10 cellular contexts compared by ENCODE assay signal in the genomic region with DNA sequence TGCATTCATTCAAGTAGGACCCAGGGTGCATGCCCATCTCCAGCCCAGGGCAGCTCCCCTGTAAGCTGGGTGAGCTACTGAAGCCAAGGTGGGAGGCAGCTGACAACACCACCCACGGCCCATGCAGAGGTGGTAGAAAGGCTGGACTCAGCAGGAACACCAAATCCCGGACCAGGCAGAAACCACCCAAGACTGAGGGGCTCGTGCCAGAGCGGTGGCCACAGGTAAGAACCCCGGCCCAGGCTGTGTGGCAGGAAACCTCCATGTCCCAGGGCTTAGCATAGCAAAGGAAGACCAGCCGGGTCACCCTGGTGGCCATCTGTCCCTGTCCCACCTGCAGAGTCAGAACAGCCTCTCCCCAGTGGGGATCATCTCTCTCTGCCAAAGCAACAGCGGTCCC. TPM values are rescaled to one million over a fixed set of nuclear protein-coding genes. Genes with fewer than 3 reads are reported as not detected.
A peak's percentile ranks its signal among the peaks of the same experiment; 100 is the strongest.
DNase-seq lines count a peak whose midpoint lies in the region; ATAC-seq and TF ChIP-seq lines count a peak whose summit lies in the region.
"Not testable (repeated sequence)": the region's sequence is repeated elsewhere in the genome, so short reads cannot be mapped to it uniquely, and the experiment has no call there.
"Had no signal": no experiment of that assay in that cellular context is flagged by ENCODE, and none has a peak within 500 bp of the region (broad histone marks: within the 10 kb centered on the region; RNA-seq: fewer than 3 reads in every experiment).

No MANE protein-coding gene starts in this region.

- H3K4me3 ChIP-seq in HEK293 (ENCODE audit: low read depth, low read length); endodermal cell (ENCODE audit: low read length); lower lobe of right lung; upper lobe of right lung: not testable (repeated sequence)

- CTCF ChIA-PET in HEK293 (lab: Yijun Ruan, JAX): interaction anchor here (1.1 kb wide), 1 partner anchor 68 kb away, joined by 3 read pairs; no protein-coding TSS in a partner anchor

- H3K9me3 ChIP-seq in HEK293 (ENCODE audit: control insufficient read depth, insufficient read depth, low read depth, low read length); endodermal cell (ENCODE audit: control insufficient read depth, low read length); lower lobe of right lung; upper lobe of right lung: not testable (repeated sequence)

- H3K4me1 ChIP-seq in HEK293 (ENCODE audit: control insufficient read depth, insufficient read depth, low read length); endodermal cell (ENCODE audit: control insufficient read depth, insufficient read depth, low read length); lower lobe of right lung; upper lobe of right lung: not testable (repeated sequence)

- H3K9ac ChIP-seq in endodermal cell (ENCODE audit: extremely low read depth, low read length, poor library complexity, severe bottlenecking): not testable (repeated sequence)

- not testable (repeated sequence) for H3K27ac ChIP-seq in HEK293 (ENCODE audit: extremely low read depth, low read depth, low read length); endodermal cell (ENCODE audit: low read depth, low read length); lower lobe of right lung; upper lobe of right lung

- not testable (repeated sequence) for H3K27ac Mint-ChIP-seq in endodermal cell

- H3K27me3 Mint-ChIP-seq in endodermal cell (ENCODE audit: insufficient read depth): not testable (repeated sequence)

- not testable (repeated sequence) for H3K9me3 Mint-ChIP-seq in endodermal cell

- not testable (repeated sequence) for H3K27me3 ChIP-seq in endodermal cell (ENCODE audit: control insufficient read depth, insufficient read depth, low read length, poor library complexity, severe bottlenecking); lower lobe of right lung (ENCODE audit: low read depth); upper lobe of right lung

- intact Hi-C loops in lower lobe of right lung (cut with DNase I); upper lobe of right lung (cut with DNase I): not testable (repeated sequence)

- not testable (repeated sequence) for ATAC-seq in left lobe of liver, lower lobe of right lung, upper lobe of right lung

- 79 to 94% methylated on average over 2 to 5 of the region's 7 CpGs for WGBS in endodermal cell (ENCODE audit: insufficient coverage in 1 of 2, insufficient read length in 1 of 2), 2 experiments

- DNase-seq in endodermal cell: peak; percentile 13
- peak; percentile 30 for DNase-seq in left lobe of liver (ENCODE audit: low spot score)
- peak; percentile 20 for DNase-seq in lower lobe of right lung
- DNase-seq in upper lobe of right lung: peak; percentile 34

- not testable (repeated sequence) for H3K36me3 ChIP-seq in HEK293 (ENCODE audit: control insufficient read depth in 2 of 2, insufficient read depth in 1 of 2, low read length in 2 of 2); endodermal cell (ENCODE audit: control insufficient read depth, insufficient read depth, low read length); lower lobe of right lung; upper lobe of right lung

- H3K4me1 Mint-ChIP-seq in endodermal cell: not testable (repeated sequence)

- not testable (repeated sequence) for TF ChIP-seq CTCF in HEK293 (tag by site-specific recombination; IDR thresholded peaks at IDR 0.05); endodermal cell (conservative IDR thresholded peaks at IDR 0.05); lower lobe of right lung (IDR thresholded peaks at IDR 0.05); upper lobe of right lung (IDR thresholded peaks at IDR 0.05)

- POLR2A ChIA-PET in HEK293 (lab: Yijun Ruan, JAX): not testable (repeated sequence)

- not testable (repeated sequence) for H3K36me3 Mint-ChIP-seq in endodermal cell (ENCODE audit: low read depth)

- H3K4me3 Mint-ChIP-seq in endodermal cell: not testable (repeated sequence)

TF ChIP-seq in HEK293, 187 proteins besides CTCF, POLR2A, EP300 and RAD21:
- TF ChIP-seq EGR2 (tag by site-specific recombination; IDR thresholded peaks at IDR 0.05; ENCODE audit: low read depth): peak; percentile 44; the same call in 1 of the 2 replicates

RNA-seq across cellular contexts. Expression of a gene that starts 11.9 kb away (rescaled TPM):
- under 1 TPM in 1 of 2 donors, not detected in 1; 0.29 TPM for total RNA-seq in endodermal cell
- polyA plus RNA-seq in endodermal cell (2013, experiment 1 of 2): 0.61 TPM
- 0.79 TPM for polyA plus RNA-seq in endodermal cell (2013, experiment 2 of 2)
- total RNA-seq in left lobe of liver: 11.5 TPM
- total RNA-seq in lower lobe of right lung: 29.4 TPM
- 66.5 TPM for total RNA-seq in upper lobe of right lung
- total RNA-seq: A673; CD4-positive, alpha-beta memory T cell; CD4-positive, CD25-positive, alpha-beta regulatory T cell; CD8-positive, alpha-beta memory T cell; Daoy had no signal
- polyA plus RNA-seq: CD4-positive, alpha-beta memory T cell; CD4-positive, CD25-positive, alpha-beta regulatory T cell; CD8-positive, alpha-beta memory T cell had no signal

RNA-seq across cellular contexts. Expression of a gene that starts 13.9 kb away (rescaled TPM):
- total RNA-seq in endodermal cell (10 to 100 TPM; 61.9 to 69.1 TPM), left lobe of liver (25.2 TPM), lower lobe of right lung (69.9 TPM), upper lobe of right lung (87.1 TPM)
- polyA plus RNA-seq in endodermal cell (2013, experiment 1 of 2): 37.2 TPM
- 37.3 TPM for polyA plus RNA-seq in endodermal cell (2013, experiment 2 of 2)
